Comparison of ENCODE assay signal across 8 cellular contexts in genomic region chr21:44800971-44801467, GRCh38. TPM values are rescaled to one million over a fixed set of nuclear protein-coding genes. Genes with fewer than 3 reads are reported as not detected.
DNase-seq lines count a peak whose midpoint lies in the region; TF ChIP-seq lines count a peak whose summit lies in the region.

No MANE protein-coding gene starts in this region.

- no peak overlapping the region for H3K27ac ChIP-seq in duodenal mucosa (ENCODE audit: low read depth, low read length)
- no peak overlapping the region for H3K27ac ChIP-seq in mucosa of rectum (ENCODE audit: low read depth in 2 of 2, low read length in 2 of 2)

- intact Hi-C loops in posterior vena cava (cut with DNase I): no loop called here

- peak overlapping the region; percentile 93 for H3K4me3 ChIP-seq in HFF-Myc (replicated peaks; ENCODE audit: low read depth, low read length)
- H3K4me3 ChIP-seq in duodenal mucosa (ENCODE audit: low read depth in 1 of 2, low read length in 2 of 2): peak overlapping the region; percentile 78 to 80
- peak overlapping the region; percentile 74 to 85 for H3K4me3 ChIP-seq in mucosa of rectum (ENCODE audit: low read length in 2 of 2)

- H3K4me1 ChIP-seq in duodenal mucosa (ENCODE audit: control insufficient read depth in 1 of 2, insufficient read depth in 2 of 2, low read length in 2 of 2) (peaks cover 22 to 23% of the 10 kb centered on the region in 2 donors), mucosa of rectum (ENCODE audit: control insufficient read depth in 2 of 2, insufficient read depth in 2 of 2, low read length in 2 of 2) (peaks cover 21 to 23% of the 10 kb centered on the region in 2 donors)

- peak; percentile 27 for TF ChIP-seq CTCF in HFF-Myc (IDR thresholded peaks at IDR 0.05; ENCODE audit: low read depth, low read length, missing control alignments)

- H3K9ac ChIP-seq in duodenal mucosa (ENCODE audit: low read depth in 1 of 2, low read length in 2 of 2): peak overlapping the region; percentile 54 to 62
- peak overlapping the region; percentile 54 to 84 for H3K9ac ChIP-seq in mucosa of rectum (ENCODE audit: low read depth in 1 of 2, low read length in 2 of 2)

- DNase-seq in activated CD4-positive, alpha-beta T cell treated with anti-CD3 and anti-CD28 coated beads for 4 hours: peak; percentile 30 to 35
- DNase-seq in activated CD4-positive, alpha-beta T cell treated with anti-CD3 and anti-CD28 coated beads, Interleukin-2, amount 50 U/mL, for 4 hours: no peak
- no peak for DNase-seq in HFF-Myc (ENCODE audit: extremely low read depth, low read depth)
- DNase-seq in RPMI7951 (ENCODE audit: low read depth): peak; percentile 35
- no peak for DNase-seq in posterior vena cava (ENCODE audit: low spot score)
- DNase-seq in UCSD-AML1 (lab: John Stamatoyannopoulos, UW; ENCODE audit: unreplicated experiment): no peak

- H3K27me3 ChIP-seq in duodenal mucosa (ENCODE audit: control insufficient read depth in 1 of 2, insufficient read depth in 2 of 2, low read length in 2 of 2): no peaks in the 10 kb centered on the region
- no peaks in the 10 kb centered on the region for H3K27me3 ChIP-seq in mucosa of rectum (ENCODE audit: control insufficient read depth in 2 of 2, insufficient read depth in 2 of 2, low read length in 2 of 2)

- H3K36me3 ChIP-seq in duodenal mucosa (ENCODE audit: control insufficient read depth in 1 of 2, insufficient read depth in 2 of 2, low read length in 2 of 2): peaks cover 6 to 32% of the 10 kb centered on the region in 2 donors
- peaks cover 15 to 29% of the 10 kb centered on the region in 2 donors for H3K36me3 ChIP-seq in mucosa of rectum (ENCODE audit: control insufficient read depth in 2 of 2, insufficient read depth in 2 of 2, low read length in 2 of 2)

- H3K9me3 ChIP-seq in duodenal mucosa (ENCODE audit: control insufficient read depth in 1 of 2, low read length in 2 of 2): no peaks in the 10 kb centered on the region
- no peaks in the 10 kb centered on the region for H3K9me3 ChIP-seq in mucosa of rectum (ENCODE audit: control insufficient read depth in 2 of 2, low read length in 2 of 2)

RNA-seq across cellular contexts. Expression of gene UBE2G2, which starts 0.6 kb away (rescaled TPM):
- 40.2 and 40.7 TPM in 2 replicates for total RNA-seq in RPMI7951 (2014; rRNA removed; shearing (Covaris generic))
- total RNA-seq in posterior vena cava: 10 to 100 TPM; 72.6 to 75.6 TPM

RNA-seq across cellular contexts. Expression of gene SUMO3, which starts 16.8 kb away (rescaled TPM):
- 88.6 and 100.0 TPM in 2 replicates for total RNA-seq in RPMI7951 (2014; rRNA removed; shearing (Covaris generic))
- total RNA-seq in posterior vena cava: 10 to 100 TPM; 53.5 to 58.3 TPM

Comparison
In these comparisons a context has a peak if more than half of its experiments do, and no peak if none do; other contexts are left out.
1. DNase-seq: peak in activated CD4-positive, alpha-beta T cell treated with anti-CD3 and anti-CD28 coated beads for 4 hours (2 of 2) and RPMI7951 (single experiment); none in activated CD4-positive, alpha-beta T cell treated with anti-CD3 and anti-CD28 coated beads, Interleukin-2, amount 50 U/mL, for 4 hours (0 of 2), HFF-Myc (single experiment), posterior vena cava (single experiment) and UCSD-AML1 (single experiment).
2. Peak in every context shown above with its lines, with median percentiles within 50 percentile points of each other: H3K4me3 ChIP-seq.